ENCODE assay signal across 18 cellular contexts in genomic region chr16:85984211-85984880, GRCh38.
DNase-seq lines count a peak whose midpoint lies in the region; ATAC-seq and TF ChIP-seq lines count a peak whose summit lies in the region.
"Had no signal": no experiment of that assay in that cellular context is flagged by ENCODE, and none has a peak within 500 bp of the region (broad histone marks: within the 10 kb centered on the region; RNA-seq: fewer than 3 reads in every experiment).

No MANE protein-coding gene starts in this region.

- no peak for TF ChIP-seq EP300 in esophagus muscularis mucosa (IDR thresholded peaks at IDR 0.05)

- peaks cover 0 to 5% (median 4%) of the 10 kb centered on the region in 4 donors for H3K4me1 ChIP-seq in esophagus muscularis mucosa
- H3K4me1 ChIP-seq: body of pancreas had no signal

- TF ChIP-seq CTCF in NB4 (IDR thresholded peaks at IDR 0.05; ENCODE audit: low read depth, low read length) (no peak), esophagus muscularis mucosa (IDR thresholded peaks at IDR 0.05) (no peak)

- H3K9me3 Mint-ChIP-seq in immature natural killer cell, result no peaks in the 10 kb centered on the region
- no peaks in the 10 kb centered on the region for H3K9me3 Mint-ChIP-seq in stimulated activated effector memory CD8-positive, alpha-beta T cell treated with anti-CD3 and anti-CD28 coated beads, Interleukin-12 subunit alpha, Interleukin-12 subunit beta, amount 100 ng/mL, for 72 hours
- H3K9me3 Mint-ChIP-seq: activated naive CD4-positive, alpha-beta T cell treated with anti-CD3 and anti-CD28 coated beads, Interleukin-2, amount 10 ng/mL, durations not matched to agents 7 days and 5 days; CD8-positive, alpha-beta T cell; HFFc6; nephron progenitor cell had no signal

- intact Hi-C loops in esophagus muscularis mucosa (cut with DNase I), result no loop called here

- no peak for ATAC-seq in stimulated activated effector memory CD8-positive, alpha-beta T cell treated with anti-CD3 and anti-CD28 coated beads, Interleukin-12 subunit alpha, Interleukin-12 subunit beta, amount 100 ng/mL, for 72 hours
- ATAC-seq in HG03354 (IDR thresholded peaks at IDR 0.05; ENCODE audit: poor library complexity, severe bottlenecking, unreplicated experiment), result no peak
- ATAC-seq: body of pancreas; CD8-positive, alpha-beta T cell had no signal

- peaks cover 2 to 13% (median 3%) of the 10 kb centered on the region in 3 donors for H3K27me3 Mint-ChIP-seq in immature natural killer cell (ENCODE audit: low read depth in 3 of 3)

- H3K36me3 ChIP-seq in esophagus muscularis mucosa, result no peaks in the 10 kb centered on the region

- TF ChIP-seq POLR2A in NB4 (IDR thresholded peaks at IDR 0.05; ENCODE audit: extremely low read depth, insufficient read length), result no peak
- TF ChIP-seq POLR2A in esophagus muscularis mucosa (IDR thresholded peaks at IDR 0.05; ENCODE audit: low read depth), result no peak

- no peaks in the 10 kb centered on the region for H3K36me3 Mint-ChIP-seq in immature natural killer cell
- H3K36me3 Mint-ChIP-seq in stimulated activated effector memory CD8-positive, alpha-beta T cell treated with anti-CD3 and anti-CD28 coated beads, Interleukin-12 subunit alpha, Interleukin-12 subunit beta, amount 100 ng/mL, for 72 hours, result no peaks in the 10 kb centered on the region
- H3K36me3 Mint-ChIP-seq: activated naive CD4-positive, alpha-beta T cell treated with anti-CD3 and anti-CD28 coated beads, Interleukin-2, amount 10 ng/mL, durations not matched to agents 7 days and 5 days; CD8-positive, alpha-beta T cell had no signal

- peak overlapping the region; percentile 17 for H3K4me3 ChIP-seq in NB4 (ENCODE audit: low read depth, low read length)
- H3K4me3 ChIP-seq in esophagus muscularis mucosa, result no peak overlapping the region
- H3K4me3 ChIP-seq: body of pancreas had no signal

- 80% methylated on average over 14 of the region's 14 CpGs for WGBS in esophagus muscularis mucosa

- peak overlapping the region; percentile 64 to 92 (median 88) for H3K27ac Mint-ChIP-seq in immature natural killer cell
- H3K27ac Mint-ChIP-seq in stimulated activated effector memory CD8-positive, alpha-beta T cell treated with anti-CD3 and anti-CD28 coated beads, Interleukin-12 subunit alpha, Interleukin-12 subunit beta, amount 100 ng/mL, for 72 hours, result no peak overlapping the region
- H3K27ac Mint-ChIP-seq: activated naive CD4-positive, alpha-beta T cell treated with anti-CD3 and anti-CD28 coated beads, Interleukin-2, amount 10 ng/mL, durations not matched to agents 7 days and 5 days; CD8-positive, alpha-beta T cell; HFFc6; nephron progenitor cell had no signal

- H3K9me3 ChIP-seq in esophagus muscularis mucosa, result no peaks in the 10 kb centered on the region
- H3K9me3 ChIP-seq: body of pancreas had no signal

- peaks cover 56 to 62% of the 10 kb centered on the region in 2 donors for H3K4me1 Mint-ChIP-seq in immature natural killer cell
- peaks cover 57% of the 10 kb centered on the region for H3K4me1 Mint-ChIP-seq in stimulated activated effector memory CD8-positive, alpha-beta T cell treated with anti-CD3 and anti-CD28 coated beads, Interleukin-12 subunit alpha, Interleukin-12 subunit beta, amount 100 ng/mL, for 72 hours

- no peak overlapping the region for H3K27ac ChIP-seq in esophagus muscularis mucosa (replicated peaks in 1 of 4)
- H3K27ac ChIP-seq: body of pancreas had no signal

- H3K4me3 Mint-ChIP-seq in immature natural killer cell, result peak overlapping the region; percentile 56 to 79 (median 77)
- H3K4me3 Mint-ChIP-seq in stimulated activated effector memory CD8-positive, alpha-beta T cell treated with anti-CD3 and anti-CD28 coated beads, Interleukin-12 subunit alpha, Interleukin-12 subunit beta, amount 100 ng/mL, for 72 hours, result peak overlapping the region; percentile 32
- H3K4me3 Mint-ChIP-seq: activated naive CD4-positive, alpha-beta T cell treated with anti-CD3 and anti-CD28 coated beads, Interleukin-2, amount 10 ng/mL, durations not matched to agents 7 days and 5 days; CD8-positive, alpha-beta T cell; HFFc6; nephron progenitor cell had no signal

- peak; percentile 30 for DNase-seq in activated effector memory CD4-positive, alpha-beta T cell treated with anti-CD3 and anti-CD28 coated beads, Interleukin-2, amount 50 U/mL, for 16 hours
- no peak for DNase-seq in activated effector memory CD4-positive, alpha-beta T cell treated with Interleukin-2 at 50 U/mL for 16 hours
- DNase-seq in NB4 (ENCODE audit: low read depth) (peak; percentile 87), immature natural killer cell (no peak), GM19238 (ENCODE audit: insufficient read length, low spot score) (no peak), esophagus muscularis mucosa (ENCODE audit: extremely low spot score) (no peak)
- DNase-seq in stimulated activated effector memory CD8-positive, alpha-beta T cell treated with anti-CD3 and anti-CD28 coated beads, Interleukin-12 subunit alpha, Interleukin-12 subunit beta, amount 100 ng/mL, for 72 hours (ENCODE audit: low spot score in 2 of 2), result no peak
- DNase-seq: activated naive CD4-positive, alpha-beta T cell treated with anti-CD3 and anti-CD28 coated beads, Interleukin-2, amount 10 ng/mL, durations not matched to agents 7 days and 5 days; CD8-positive, alpha-beta T cell; DND-41; HFFc6; NCI-H187 treated with DMSO at 0.1 percent for 48 hours; NCI-H446; nephron progenitor cell; NK-92 treated with Interleukin-12 subunit alpha and Interleukin-12 subunit beta, amount 100 ng/mL, for 24 hours; stimulated activated CD4-positive, alpha-beta T cell treated with anti-CD3 and anti-CD28 coated beads, Interleukin-15, amount 100 ng/mL, for 24 hours had no signal

- peaks cover 0 to 20% (median 0%) of the 10 kb centered on the region in 4 donors for H3K27me3 ChIP-seq in esophagus muscularis mucosa
- H3K27me3 ChIP-seq: body of pancreas had no signal

Comparison
In these comparisons a context has a peak if more than half of its experiments do, and no peak if none do; other contexts are left out.
1. DNase-seq: peak in activated effector memory CD4-positive, alpha-beta T cell treated with anti-CD3 and anti-CD28 coated beads, Interleukin-2, amount 50 U/mL, for 16 hours (single experiment) and NB4 (single experiment); none in activated effector memory CD4-positive, alpha-beta T cell treated with Interleukin-2 at 50 U/mL for 16 hours (single experiment), immature natural killer cell (0 of 3), stimulated activated effector memory CD8-positive, alpha-beta T cell treated with anti-CD3 and anti-CD28 coated beads, Interleukin-12 subunit alpha, Interleukin-12 subunit beta, amount 100 ng/mL, for 72 hours (0 of 2), GM19238 (single experiment) and esophagus muscularis mucosa (single experiment).